In genomic region chr14:65228956-65229355, GRCh38 we compare ENCODE assay signal across 11 cellular contexts.
DNase-seq lines count a peak whose midpoint lies in the region; ATAC-seq, FAIRE-seq and TF ChIP-seq lines count a peak whose summit lies in the region.
"Had no signal": no experiment of that assay in that cellular context is flagged by ENCODE, and none has a peak within 500 bp of the region (broad histone marks: within the 10 kb centered on the region; RNA-seq: fewer than 3 reads in every experiment).

No MANE protein-coding gene starts in this region.

- peak overlapping the region; percentile 80 for H3K4me3 Mint-ChIP-seq in activated CD4-positive, alpha-beta T cell treated with anti-CD3 and anti-CD28 coated beads, Interleukin-2, amount 10 ng/mL, durations not matched to agents 24 days and 14 days
- peak overlapping the region; percentile 67 to 89 for H3K4me3 Mint-ChIP-seq in stimulated activated naive B cell treated with anti-CD40 and anti-IgM and Interleukin-4, amounts not matched to agents 10 μg/mL and 1 μg/mL and 100 μg/mL, for 72 hours

- H4K20me1 ChIP-seq in SU-DHL-6 (ENCODE audit: low read depth, low read length) = no peaks in the 10 kb centered on the region

- H3K4me3 ChIP-seq in SU-DHL-6 (ENCODE audit: insufficient read depth, low read length, poor library complexity, severe bottlenecking) (no peak overlapping the region), right cardiac atrium (ENCODE audit: low read length) (peak overlapping the region; percentile 64)

- 94% methylated on average over 5 of the region's 5 CpGs for WGBS in right cardiac atrium

- no peaks in the 10 kb centered on the region for H3F3A ChIP-seq in SU-DHL-6 (ENCODE audit: insufficient read depth)

- peaks cover 4% of the 10 kb centered on the region for H3K9me3 Mint-ChIP-seq in activated CD4-positive, alpha-beta T cell treated with anti-CD3 and anti-CD28 coated beads, Interleukin-2, amount 10 ng/mL, durations not matched to agents 24 days and 14 days
- H3K9me3 Mint-ChIP-seq in stimulated activated naive B cell treated with anti-CD40 and anti-IgM and Interleukin-4, amounts not matched to agents 10 μg/mL and 1 μg/mL and 100 μg/mL, for 72 hours = no peaks in the 10 kb centered on the region

- peak overlapping the region; percentile 92 for H3K27ac Mint-ChIP-seq in activated CD4-positive, alpha-beta T cell treated with anti-CD3 and anti-CD28 coated beads, Interleukin-2, amount 10 ng/mL, durations not matched to agents 24 days and 14 days
- peak overlapping the region; percentile 75 for H3K27ac Mint-ChIP-seq in stimulated activated naive B cell treated with anti-CD40 and anti-IgM and Interleukin-4, amounts not matched to agents 10 μg/mL and 1 μg/mL and 100 μg/mL, for 72 hours

- no peaks in the 10 kb centered on the region for H3K79me2 ChIP-seq in SU-DHL-6 (ENCODE audit: insufficient read depth, low read length)

- H3K27ac ChIP-seq in SU-DHL-6 (ENCODE audit: low read depth, low read length) (no peak overlapping the region), right cardiac atrium (ENCODE audit: low read length) (no peak overlapping the region)

- ATAC-seq in right cardiac atrium (no peak), GM21737 (IDR thresholded peaks at IDR 0.05; ENCODE audit: unreplicated experiment) (no peak)
- ATAC-seq in stimulated activated naive B cell treated with anti-CD40 and anti-IgM and Interleukin-4, amounts not matched to agents 10 μg/mL and 1 μg/mL and 100 μg/mL, for 72 hours (replicated peaks) = no peak

- H3K27me3 ChIP-seq in SU-DHL-6 (ENCODE audit: low read length) (no peaks in the 10 kb centered on the region), right cardiac atrium (ENCODE audit: control insufficient read depth, insufficient read depth) (no peaks in the 10 kb centered on the region)
- H3K27me3 ChIP-seq: foreskin keratinocyte had no signal

- no peaks in the 10 kb centered on the region for H3K9me2 ChIP-seq in SU-DHL-6 (replicated peaks; ENCODE audit: insufficient read depth, low read length)

- peaks cover 52% of the 10 kb centered on the region for H3K4me1 Mint-ChIP-seq in activated CD4-positive, alpha-beta T cell treated with anti-CD3 and anti-CD28 coated beads, Interleukin-2, amount 10 ng/mL, durations not matched to agents 24 days and 14 days
- peaks cover 56 to 68% of the 10 kb centered on the region in 2 donors for H3K4me1 Mint-ChIP-seq in stimulated activated naive B cell treated with anti-CD40 and anti-IgM and Interleukin-4, amounts not matched to agents 10 μg/mL and 1 μg/mL and 100 μg/mL, for 72 hours

- TF ChIP-seq POLR2A in GM12892 (IDR thresholded peaks at IDR 0.05; ENCODE audit: low read depth, low read length) = no peak

- no peak overlapping the region for H3K9ac ChIP-seq in SU-DHL-6 (ENCODE audit: low read length)

- H3K4me2 ChIP-seq in SU-DHL-6 (ENCODE audit: low read depth, low read length, poor library complexity, severe bottlenecking) = peak overlapping the region; percentile 37

- no peak for DNase-seq in activated CD4-positive, alpha-beta T cell treated with anti-CD3 and anti-CD28 coated beads, Interleukin-2, amount 10 ng/mL, durations not matched to agents 24 days and 14 days
- no peak for DNase-seq in activated CD4-positive, alpha-beta T cell treated with anti-CD3 and anti-CD28 coated beads for 4 hours
- DNase-seq in right cardiac atrium = no peak
- no peak for DNase-seq in stimulated activated naive B cell treated with anti-CD40 and anti-IgM and Interleukin-4, amounts not matched to agents 10 μg/mL and 1 μg/mL and 100 μg/mL, for 72 hours
- DNase-seq in superior temporal gyrus (ENCODE audit: extremely low spot score) = no peak
- DNase-seq in GM12892 (ENCODE audit: insufficient read length) = no peak
- DNase-seq: foreskin keratinocyte had no signal

- peaks cover 10% of the 10 kb centered on the region for H3K4me1 ChIP-seq in right cardiac atrium (ENCODE audit: control insufficient read depth, insufficient read depth, low read length)

- H3K27me3 Mint-ChIP-seq in activated CD4-positive, alpha-beta T cell treated with anti-CD3 and anti-CD28 coated beads, Interleukin-2, amount 10 ng/mL, durations not matched to agents 24 days and 14 days = no peaks in the 10 kb centered on the region
- H3K27me3 Mint-ChIP-seq in stimulated activated naive B cell treated with anti-CD40 and anti-IgM and Interleukin-4, amounts not matched to agents 10 μg/mL and 1 μg/mL and 100 μg/mL, for 72 hours = no peaks in the 10 kb centered on the region

- H2AFZ ChIP-seq in SU-DHL-6 (ENCODE audit: low read depth, low read length, severe bottlenecking) = no peak overlapping the region

- H3K36me3 Mint-ChIP-seq in activated CD4-positive, alpha-beta T cell treated with anti-CD3 and anti-CD28 coated beads, Interleukin-2, amount 10 ng/mL, durations not matched to agents 24 days and 14 days (ENCODE audit: low read depth) = no peaks in the 10 kb centered on the region
- H3K36me3 Mint-ChIP-seq in stimulated activated naive B cell treated with anti-CD40 and anti-IgM and Interleukin-4, amounts not matched to agents 10 μg/mL and 1 μg/mL and 100 μg/mL, for 72 hours = no peaks in the 10 kb centered on the region

- TF ChIP-seq CTCF in SU-DHL-6 (IDR thresholded peaks at IDR 0.05; ENCODE audit: insufficient read depth, low read length, poor library complexity, severe bottlenecking) = no peak

- H3K9me3 ChIP-seq in SU-DHL-6 (ENCODE audit: insufficient read depth, low read length) = no peaks in the 10 kb centered on the region
- no peaks in the 10 kb centered on the region for H3K9me3 ChIP-seq in right cardiac atrium (ENCODE audit: control insufficient read depth, low read length)
- H3K9me3 ChIP-seq: thoracic aorta had no signal

- H3K36me3 ChIP-seq in SU-DHL-6 (ENCODE audit: low read length) = no peaks in the 10 kb centered on the region
- H3K36me3 ChIP-seq: thoracic aorta had no signal

- intact Hi-C loops in activated CD4-positive, alpha-beta T cell treated with anti-CD3 and anti-CD28 coated beads, Interleukin-2, amount 10 ng/mL, durations not matched to agents 24 days and 14 days (cut with micrococcal nuclease) = no loop called here
- intact Hi-C loops in right cardiac atrium (cut with DNase I) = loop anchor here in 1 of 4 donors (10.0 kb wide), 1 partner anchor 176 kb away; no protein-coding TSS in a partner anchor

- FAIRE-seq in GM12892 (lab: Jason Lieb, UNC) = no peak
- FAIRE-seq: G401.6 had no signal
